In the genomic region with DNA sequence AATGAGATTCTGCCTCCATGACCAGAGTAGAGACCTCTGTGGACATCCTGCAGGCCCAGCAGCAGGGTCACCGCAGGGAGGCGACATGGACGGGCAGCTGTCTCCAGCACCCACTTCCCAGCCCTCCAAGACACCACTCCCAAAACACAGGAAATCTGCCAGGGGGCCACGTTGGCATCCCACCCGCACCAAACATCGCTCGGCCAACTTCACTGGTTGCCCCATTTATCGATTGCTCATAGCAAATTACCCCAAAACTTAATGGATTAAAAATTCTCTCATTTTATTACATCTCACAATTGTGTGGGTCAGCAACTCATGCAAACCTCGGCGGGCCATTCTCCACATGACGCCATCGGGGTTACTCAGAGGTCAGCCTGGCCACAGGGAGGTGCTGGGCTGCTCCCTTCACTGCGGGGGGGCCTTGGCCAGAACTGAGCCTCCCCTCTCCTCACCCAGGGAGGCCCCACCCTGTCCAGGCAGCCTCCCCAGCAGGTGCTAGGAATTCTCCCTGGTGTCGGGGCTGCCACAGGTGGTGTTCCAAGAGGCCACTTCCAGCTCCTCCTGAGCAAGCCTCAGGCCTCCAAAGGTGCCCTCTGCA, we compare ENCODE assay signal across 32 cellular contexts.
"Had no signal": no experiment of that assay in that cellular context is flagged by ENCODE, and none has a peak within 500 bp of the region (broad histone marks: within the 10 kb centered on the region; RNA-seq: fewer than 3 reads in every experiment).

No MANE protein-coding gene starts in this region.

- H3K9me3 Mint-ChIP-seq: activated naive CD4-positive, alpha-beta T cell treated with anti-CD3 and anti-CD28 coated beads, Interleukin-2, amount 50 U/mL, for 24 hours had no signal

- H3K36me3 ChIP-seq: adrenal gland, esophagus muscularis mucosa, gastrocnemius medialis, WERI-Rb-1 had no signal

- H3K9me3 ChIP-seq: adrenal gland, esophagus muscularis mucosa, gastrocnemius medialis had no signal

- H3K4me3 ChIP-seq: adrenal gland, body of pancreas, esophagus muscularis mucosa, gastrocnemius medialis had no signal

- H3K27ac Mint-ChIP-seq: activated B cell treated with CpG ODN at 0.5 μM for 24 hours; activated CD4-positive, alpha-beta memory T cell treated with anti-CD3 and anti-CD28 coated beads for 36 hours; activated CD8-positive, alpha-beta memory T cell treated with anti-CD3 and anti-CD28 coated beads, Interleukin-2, amount 10 ng/mL, durations not matched to agents 7 days and 5 days; activated CD8-positive, alpha-beta T cell treated with anti-CD3 and anti-CD28 coated beads, Interleukin-2, amount 10 ng/mL, durations not matched to agents 7 days and 5 days; activated naive CD4-positive, alpha-beta T cell treated with anti-CD3 and anti-CD28 coated beads for 36 hours; activated naive CD4-positive, alpha-beta T cell treated with anti-CD3 and anti-CD28 coated beads, Interleukin-2, amount 50 U/mL, for 24 hours; activated naive CD8-positive, alpha-beta T cell treated with anti-CD3 and anti-CD28 coated beads for 36 hours; activated naive CD8-positive, alpha-beta T cell treated with anti-CD3 and anti-CD28 coated beads, Interleukin-2, amount 50 U/mL, for 24 hours; activated T-helper 1 cell treated with anti-CD3 and anti-CD28 coated beads, Interleukin-12 subunit alpha, Interleukin-12 subunit beta, Interleukin-2, Interleukin-4 antibody, amounts not matched to agents 30 ng/mL and 10 ng/mL and 1 ng/mL, durations not matched to agents 14 hours and 24 hours and 36 hours; activated T-helper 2 cell treated with anti-CD3 and anti-CD28 coated beads, Interferon-gamma antibody, Interleukin-2, Interleukin-4, amounts not matched to agents 10 μg/mL and 5 μg/mL and 100 μg/mL, durations not matched to agents 14 hours and 24 hours and 36 hours; effector memory CD8-positive, alpha-beta T cell; T-cell; T-helper 1 cell treated with Interleukin-12 subunit alpha and Interleukin-12 subunit beta and Interleukin-4 antibody, amounts not matched to agents 30 μg/mL and 1 μg/mL, for 36 hours had no signal

- H3K27me3 Mint-ChIP-seq: activated B cell treated with CpG ODN at 0.5 μM for 24 hours; activated CD4-positive, alpha-beta memory T cell treated with anti-CD3 and anti-CD28 coated beads for 36 hours; activated CD8-positive, alpha-beta memory T cell treated with anti-CD3 and anti-CD28 coated beads, Interleukin-2, amount 10 ng/mL, durations not matched to agents 7 days and 5 days; activated naive CD4-positive, alpha-beta T cell treated with anti-CD3 and anti-CD28 coated beads, Interleukin-2, amount 50 U/mL, for 24 hours; activated naive CD8-positive, alpha-beta T cell treated with anti-CD3 and anti-CD28 coated beads for 36 hours; activated naive CD8-positive, alpha-beta T cell treated with anti-CD3 and anti-CD28 coated beads, Interleukin-2, amount 50 U/mL, for 24 hours; effector memory CD8-positive, alpha-beta T cell; T-cell had no signal

- H3K4me1 ChIP-seq: adrenal gland, body of pancreas, gastrocnemius medialis had no signal

- H3K27ac ChIP-seq: adrenal gland, body of pancreas, esophagus muscularis mucosa, foreskin keratinocyte, gastrocnemius medialis, WERI-Rb-1 had no signal

- H3K27me3 ChIP-seq: adrenal gland, body of pancreas, esophagus muscularis mucosa, foreskin keratinocyte, gastrocnemius medialis had no signal

- DNase-seq: activated B cell treated with CpG ODN at 0.5 μM for 24 hours; activated CD4-positive, alpha-beta memory T cell treated with anti-CD3 and anti-CD28 coated beads for 36 hours; activated CD4-positive, alpha-beta T cell treated with anti-CD3 and anti-CD28 coated beads for 48 hours; activated CD8-positive, alpha-beta memory T cell treated with anti-CD3 and anti-CD28 coated beads, Interleukin-2, amount 10 ng/mL, durations not matched to agents 7 days and 5 days; activated CD8-positive, alpha-beta memory T cell treated with anti-CD3 and anti-CD28 coated beads, Interleukin-2, amount 50 U/mL, for 4 hours; activated CD8-positive, alpha-beta T cell treated with anti-CD3 and anti-CD28 coated beads, Interleukin-2, amount 10 ng/mL, durations not matched to agents 7 days and 5 days; activated effector memory CD4-positive, alpha-beta T cell treated with anti-CD3 and anti-CD28 coated beads, Interleukin-2, amount 50 U/mL, for 16 hours; activated naive CD4-positive, alpha-beta T cell treated with anti-CD3 and anti-CD28 coated beads for 36 hours; activated naive CD8-positive, alpha-beta T cell treated with anti-CD3 and anti-CD28 coated beads for 36 hours; activated naive CD8-positive, alpha-beta T cell treated with anti-CD3 and anti-CD28 coated beads, Interleukin-2, amount 50 U/mL, for 24 hours; activated T-cell treated with anti-CD3 and anti-CD28 coated beads, Interleukin-2, amount 50 U/mL, for 1 hour; activated T-cell treated with anti-CD3 and anti-CD28 coated beads, Interleukin-2, amount 50 U/mL, for 48 hours; adrenal gland; amygdala; body of pancreas; caudate nucleus; cortex of kidney; dermis blood vessel endothelial cell; effector CD4-positive, alpha-beta T cell; effector memory CD8-positive, alpha-beta T cell; erythroblast; foreskin keratinocyte; gastrocnemius medialis; glutamatergic neuron; T-cell; T-helper 9 cell; WERI-Rb-1 had no signal

- H3K36me3 Mint-ChIP-seq: activated CD4-positive, alpha-beta memory T cell treated with anti-CD3 and anti-CD28 coated beads for 36 hours; activated naive CD4-positive, alpha-beta T cell treated with anti-CD3 and anti-CD28 coated beads, Interleukin-2, amount 50 U/mL, for 24 hours; activated naive CD8-positive, alpha-beta T cell treated with anti-CD3 and anti-CD28 coated beads for 36 hours; T-cell had no signal

- H3K4me1 Mint-ChIP-seq: activated B cell treated with CpG ODN at 0.5 μM for 24 hours; activated CD8-positive, alpha-beta memory T cell treated with anti-CD3 and anti-CD28 coated beads, Interleukin-2, amount 10 ng/mL, durations not matched to agents 7 days and 5 days; activated naive CD4-positive, alpha-beta T cell treated with anti-CD3 and anti-CD28 coated beads, Interleukin-2, amount 50 U/mL, for 24 hours; activated naive CD8-positive, alpha-beta T cell treated with anti-CD3 and anti-CD28 coated beads for 36 hours; activated naive CD8-positive, alpha-beta T cell treated with anti-CD3 and anti-CD28 coated beads, Interleukin-2, amount 50 U/mL, for 24 hours; T-cell had no signal

- H3K4me3 Mint-ChIP-seq: activated B cell treated with CpG ODN at 0.5 μM for 24 hours; activated CD4-positive, alpha-beta memory T cell treated with anti-CD3 and anti-CD28 coated beads for 36 hours; activated CD8-positive, alpha-beta memory T cell treated with anti-CD3 and anti-CD28 coated beads, Interleukin-2, amount 10 ng/mL, durations not matched to agents 7 days and 5 days; activated CD8-positive, alpha-beta T cell treated with anti-CD3 and anti-CD28 coated beads, Interleukin-2, amount 10 ng/mL, durations not matched to agents 7 days and 5 days; activated naive CD4-positive, alpha-beta T cell treated with anti-CD3 and anti-CD28 coated beads for 36 hours; activated naive CD4-positive, alpha-beta T cell treated with anti-CD3 and anti-CD28 coated beads, Interleukin-2, amount 50 U/mL, for 24 hours; activated naive CD8-positive, alpha-beta T cell treated with anti-CD3 and anti-CD28 coated beads for 36 hours; activated naive CD8-positive, alpha-beta T cell treated with anti-CD3 and anti-CD28 coated beads, Interleukin-2, amount 50 U/mL, for 24 hours; activated T-helper 1 cell treated with anti-CD3 and anti-CD28 coated beads, Interleukin-12 subunit alpha, Interleukin-12 subunit beta, Interleukin-2, Interleukin-4 antibody, amounts not matched to agents 30 ng/mL and 10 ng/mL and 1 ng/mL, durations not matched to agents 14 hours and 24 hours and 36 hours; effector memory CD8-positive, alpha-beta T cell; T-cell; T-helper 1 cell treated with Interleukin-12 subunit alpha and Interleukin-12 subunit beta and Interleukin-4 antibody, amounts not matched to agents 30 μg/mL and 1 μg/mL, for 36 hours had no signal
